Comparison of ENCODE assay signal across 8 cellular contexts in genomic region chr12:55926738-55927587, GRCh38. TPM values are rescaled to one million over a fixed set of nuclear protein-coding genes. Genes with fewer than 3 reads are reported as not detected.
A peak's percentile ranks its signal among the peaks of the same experiment; 100 is the strongest.
DNase-seq lines count a peak whose midpoint lies in the region; ATAC-seq, FAIRE-seq and TF ChIP-seq lines count a peak whose summit lies in the region.

No MANE protein-coding gene starts in this region.

- H3K27ac ChIP-seq in right atrium auricular region: peak overlapping the region; percentile 94 to 99
- peak overlapping the region; percentile 93 for H3K27ac ChIP-seq in psoas muscle

- FAIRE-seq in GM12891 (lab: Jason Lieb, UNC): peak; percentile 92
- no peak for FAIRE-seq in urothelium cell line (lab: Jason Lieb, UNC)

- peak; percentile 72 for DNase-seq in GM12891 (ENCODE audit: insufficient read length, low spot score)
- DNase-seq in NCI-H146 treated with DMSO at 0.1 percent for 48 hours (lab: John Stamatoyannopoulos, UW; ENCODE audit: unreplicated experiment): peak; percentile 90
- peak; percentile 80 to 98 (median 86) for DNase-seq in T-helper 1 cell
- DNase-seq in amniotic stem cell (lab: John Stamatoyannopoulos, UW): peak; percentile 88
- DNase-seq in right atrium auricular region (ENCODE audit: low spot score): peak; percentile 91
- DNase-seq in psoas muscle: peak; percentile 87 to 92
- DNase-seq in urothelium cell line (ENCODE audit: low spot score): peak; percentile 93

- TF ChIP-seq CTCF in right atrium auricular region (IDR thresholded peaks at IDR 0.05) (peak; percentile 84 to 90), psoas muscle (IDR thresholded peaks at IDR 0.05) (peak; percentile 65)

- intact Hi-C loops in psoas muscle (cut with DNase I): loop anchor here (2.0 to 5.0 kb wide), 3 partner anchors 95 to 110 kb away; partner anchors contain the start of genes DNAJC14 (in 1 of the 2), ORMDL2 (in 1 of the 2) and SARNP (in 1 of the 2)

- H3K9me3 ChIP-seq in right atrium auricular region: no peaks in the 10 kb centered on the region
- H3K9me3 ChIP-seq in psoas muscle: no peaks in the 10 kb centered on the region

- H3K4me1 ChIP-seq in right atrium auricular region: peaks cover 0 to 37% of the 10 kb centered on the region in 2 donors
- H3K4me1 ChIP-seq in psoas muscle: peaks cover 15% of the 10 kb centered on the region

- 0 to 1% (median 1%) methylated on average over 40 to 42 of the region's 42 CpGs for WGBS in psoas muscle, 3 donors

- ATAC-seq in HG02852 (IDR thresholded peaks at IDR 0.05; ENCODE audit: unreplicated experiment) (peak; percentile 43), psoas muscle (peak; percentile 92 to 95 (median 94))

- H3K4me3 ChIP-seq in right atrium auricular region: peak overlapping the region; percentile 78 to 93
- peak overlapping the region; percentile 84 for H3K4me3 ChIP-seq in psoas muscle

- H3K27me3 ChIP-seq in right atrium auricular region (no peaks in the 10 kb centered on the region), psoas muscle (ENCODE audit: insufficient read depth in 3 of 3, low read length in 2 of 3) (no peaks in the 10 kb centered on the region)

- peak; percentile 65; the same call in 1 of the 2 replicates for TF ChIP-seq POLR2A in GM12891 (IDR thresholded peaks at IDR 0.05; ENCODE audit: low read depth, low read length)

- H3K36me3 ChIP-seq in right atrium auricular region (no peaks in the 10 kb centered on the region), psoas muscle (ENCODE audit: insufficient read depth in 1 of 2, low read depth in 1 of 2) (peaks cover 0 to 15% of the 10 kb centered on the region in 2 donors)

TF ChIP-seq in GM12891, 5 proteins besides CTCF, POLR2A, EP300 and RAD21:
- no peak for TF ChIP-seq PAX5 (IDR thresholded peaks at IDR 0.05; ENCODE audit: insufficient read depth, low read length, severe bottlenecking)
- TF ChIP-seq POLR2AphosphoS5 (IDR thresholded peaks at IDR 0.05; ENCODE audit: low read depth, low read length): peak; percentile 60; the same call in 1 of the 2 replicates
- TF ChIP-seq TAF1 (IDR thresholded peaks at IDR 0.05; ENCODE audit: low read depth, low read length): peak; percentile 82
- no peak for TF ChIP-seq POU2F2 (IDR thresholded peaks at IDR 0.05; ENCODE audit: low read depth, low read length)

RNA-seq across cellular contexts. Expression of gene PYM1, which starts 0.7 kb away (rescaled TPM):
- 29.8 TPM for polyA plus RNA-seq in GM12891 (2012; ENCODE audit: low read depth, missing spikeins)
- total RNA-seq in right atrium auricular region: 10 to 100 TPM; 17.6 to 20.6 TPM
- 10 to 100 TPM; 14.6 to 20.6 (median 18.0) TPM for total RNA-seq in psoas muscle
- polyA plus RNA-seq in psoas muscle: 10 to 100 TPM; 19.0 to 39.8 (median 26.1) TPM

RNA-seq across cellular contexts. Expression of gene DGKA, which starts 4.0 kb away (rescaled TPM):
- polyA plus RNA-seq in GM12891 (2012; ENCODE audit: low read depth, missing spikeins): 49.3 TPM
- total RNA-seq in right atrium auricular region: 10 to 100 TPM in 1 of 2 donors, 1 to 10 TPM in 1; 7.3 to 22.8 TPM
- 1 to 10 TPM; 4.3 to 5.4 (median 4.9) TPM for total RNA-seq in psoas muscle
- 1 to 10 TPM; 2.0 to 2.6 (median 2.0) TPM for polyA plus RNA-seq in psoas muscle

RNA-seq across cellular contexts. Expression of gene PMEL, which starts 38.9 kb away (rescaled TPM):
- polyA plus RNA-seq in GM12891 (2012; ENCODE audit: low read depth, missing spikeins): 1.7 TPM
- total RNA-seq in right atrium auricular region (1 to 10 TPM in 1 of 2 donors, under 1 TPM in 1; 0.67 to 1.1 TPM), psoas muscle (under 1 TPM in 1 of 4 donors, not detected in 3; 0.37 TPM)
- under 1 TPM; 0.14 to 0.23 (median 0.20) TPM for polyA plus RNA-seq in psoas muscle

RNA-seq across cellular contexts. Expression of gene CDK2, which starts 39.7 kb away (rescaled TPM):
- 75.6 TPM for polyA plus RNA-seq in GM12891 (2012; ENCODE audit: low read depth, missing spikeins)
- total RNA-seq in right atrium auricular region (10 to 100 TPM in 1 of 2 donors, 1 to 10 TPM in 1; 5.4 to 13.8 TPM), psoas muscle (10 to 100 TPM in 1 of 4 donors, 1 to 10 TPM in 3; 6.3 to 12.0 (median 7.9) TPM)
- 10 to 100 TPM in 2 of 3 donors, 1 to 10 TPM in 1; 5.1 to 13.9 (median 10.2) TPM for polyA plus RNA-seq in psoas muscle

RNA-seq across cellular contexts. Expression of gene RAB5B, which starts 46.9 kb away (rescaled TPM):
- 56.2 TPM for polyA plus RNA-seq in GM12891 (2012; ENCODE audit: low read depth, missing spikeins)
- 100 to 1,000 TPM in 1 of 2 donors, 10 to 100 TPM in 1; 93.5 to 108 TPM for total RNA-seq in right atrium auricular region
- 100 to 1,000 TPM in 2 of 4 donors, 10 to 100 TPM in 2; 92.8 to 107 (median 103) TPM for total RNA-seq in psoas muscle
- polyA plus RNA-seq in psoas muscle: 10 to 100 TPM; 36.8 to 83.6 (median 52.1) TPM

Comparison
In these comparisons a context has a peak if more than half of its experiments do, and no peak if none do; other contexts are left out.
1. Peak in every context shown above with its lines: DNase-seq, ATAC-seq, H3K4me3 ChIP-seq and H3K27ac ChIP-seq.